Comparison of ENCODE assay signal across 17 cellular contexts in genomic region chr2:18804540-18804939, GRCh38.
DNase-seq lines count a peak whose midpoint lies in the region; ATAC-seq and TF ChIP-seq lines count a peak whose summit lies in the region.
"Had no signal": no experiment of that assay in that cellular context is flagged by ENCODE, and none has a peak within 500 bp of the region (broad histone marks: within the 10 kb centered on the region; RNA-seq: fewer than 3 reads in every experiment).

No MANE protein-coding gene starts in this region.

- H3K4me3 Mint-ChIP-seq in endothelial cell (ENCODE audit: unreplicated experiment) = no peak overlapping the region
- H3K4me3 Mint-ChIP-seq: CD14-positive monocyte; CD8-positive, alpha-beta T cell; HFFc6 had no signal

- no peak overlapping the region for H3K27ac Mint-ChIP-seq in endothelial cell (ENCODE audit: unreplicated experiment)
- H3K27ac Mint-ChIP-seq: CD14-positive monocyte; CD8-positive, alpha-beta T cell; HFFc6 had no signal

- no peaks in the 10 kb centered on the region for H3K4me1 Mint-ChIP-seq in endothelial cell (ENCODE audit: unreplicated experiment)
- H3K4me1 Mint-ChIP-seq: CD14-positive monocyte had no signal

- H3K9me3 Mint-ChIP-seq in endothelial cell (ENCODE audit: unreplicated experiment) = no peaks in the 10 kb centered on the region
- H3K9me3 Mint-ChIP-seq: CD8-positive, alpha-beta T cell; HFFc6 had no signal

- TF ChIP-seq CTCF in endothelial cell (IDR thresholded peaks at IDR 0.05; ENCODE audit: unreplicated experiment) = no peak

- ATAC-seq in HG02763 (IDR thresholded peaks at IDR 0.05; ENCODE audit: unreplicated experiment) = no peak
- ATAC-seq: A549; CD8-positive, alpha-beta T cell had no signal

- H3K27me3 Mint-ChIP-seq in endothelial cell (ENCODE audit: unreplicated experiment) = peaks cover 1% of the 10 kb centered on the region

- H3K36me3 Mint-ChIP-seq in endothelial cell (ENCODE audit: low read depth, unreplicated experiment) = no peaks in the 10 kb centered on the region
- H3K36me3 Mint-ChIP-seq: CD14-positive monocyte; CD8-positive, alpha-beta T cell had no signal

- peak; percentile 44 for DNase-seq in DMS53 treated with DMSO at 0.1 percent for 48 hours (lab: John Stamatoyannopoulos, UW; ENCODE audit: unreplicated experiment)
- DNase-seq in NCI-H69 (lab: John Stamatoyannopoulos, UW) = peak; percentile 3
- peak; percentile 65 to 79 for DNase-seq in dermis microvascular lymphatic vessel endothelial cell (ENCODE audit: low read depth in 2 of 2)
- peak; percentile 8 for DNase-seq in kidney tubule cell (ENCODE audit: low spot score)
- DNase-seq in activated naive CD4-positive, alpha-beta T cell (lab: John Stamatoyannopoulos, UW) = no peak
- no peak for DNase-seq in SKM-1 (lab: John Stamatoyannopoulos, UW; ENCODE audit: unreplicated experiment)
- DNase-seq in endothelial cell (ENCODE audit: low spot score) = no peak
- DNase-seq: CD8-positive, alpha-beta T cell; COR-L47; DMS79; EL; GDM1; HCEC 1CT; HFFc6 had no signal

Comparison
In these comparisons a context has a peak if more than half of its experiments do, and no peak if none do; other contexts are left out.
1. DNase-seq: peak in DMS53 treated with DMSO at 0.1 percent for 48 hours (single experiment), NCI-H69 (single experiment), dermis microvascular lymphatic vessel endothelial cell (2 of 2) and kidney tubule cell (single experiment); none in activated naive CD4-positive, alpha-beta T cell (0 of 4), SKM-1 (single experiment) and endothelial cell (single experiment).